7 cellular contexts compared by ENCODE assay signal in the genomic region with DNA sequence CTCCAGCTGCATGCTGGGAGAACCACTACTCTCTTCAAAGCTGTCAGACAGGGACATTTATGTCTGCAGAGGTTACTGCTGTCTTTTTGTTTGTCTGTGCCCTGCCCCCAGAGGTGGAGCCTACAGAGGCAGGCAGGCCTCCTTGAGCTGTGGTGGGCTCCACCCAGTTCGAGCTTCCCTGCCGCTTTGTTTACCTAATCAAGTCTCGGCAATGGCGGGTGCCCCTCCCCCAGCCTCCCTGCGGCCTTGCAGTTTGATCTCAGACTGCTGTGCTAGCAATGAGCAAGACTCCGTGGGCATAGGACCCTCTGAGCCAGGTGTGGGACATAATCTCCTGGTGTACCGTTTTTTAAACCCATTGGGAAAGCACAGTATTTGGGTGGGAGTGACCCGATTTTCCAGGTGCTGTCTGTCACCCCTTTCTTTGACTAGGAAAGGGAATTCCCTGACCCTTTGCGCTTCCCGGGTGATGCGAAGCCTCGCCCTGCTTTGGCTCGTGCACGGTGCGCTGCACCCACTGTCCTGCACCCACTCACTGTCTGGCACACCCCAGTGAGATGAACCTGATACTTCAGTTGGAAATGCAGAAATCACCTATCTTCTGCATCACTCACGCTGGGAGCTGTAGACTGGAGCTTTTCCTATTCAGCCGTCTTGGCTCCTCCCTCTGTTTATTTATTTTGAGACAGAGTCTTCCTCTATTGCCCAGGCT. TPM values are rescaled to one million over a fixed set of nuclear protein-coding genes. Genes with fewer than 3 reads are reported as not detected.
A peak's percentile ranks its signal among the peaks of the same experiment; 100 is the strongest.
DNase-seq lines count a peak whose midpoint lies in the region; ATAC-seq, FAIRE-seq and TF ChIP-seq lines count a peak whose summit lies in the region.
"Not testable (repeated sequence)": the region's sequence is repeated elsewhere in the genome, so short reads cannot be mapped to it uniquely, and the experiment has no call there.

No MANE protein-coding gene starts in this region.

- not testable (repeated sequence) for H3K9me3 ChIP-seq in A549; HCT116 (ENCODE audit: control insufficient read depth in 1 of 2, insufficient read depth in 1 of 2, low read depth in 1 of 2, low read length in 2 of 2); astrocyte (ENCODE audit: insufficient read depth, low read depth, low read length); HepG2 (ENCODE audit: low read length)

- TF ChIP-seq EP300 in A549 (IDR thresholded peaks at IDR 0.05); HepG2 (IDR thresholded peaks at IDR 0.05; ENCODE audit: low read depth in 2 of 2, low read length in 2 of 2); HepG2 (CRISPR knock-in tag; IDR thresholded peaks at IDR 0.05; ENCODE audit: borderline replicate concordance): not testable (repeated sequence)

- not testable (repeated sequence) for TF ChIP-seq RAD21 in A549 (conservative IDR thresholded peaks at IDR 0.05 in 1 of 2, IDR thresholded peaks at IDR 0.05 in 1 of 2); HCT116 (IDR thresholded peaks at IDR 0.05; ENCODE audit: low read depth); HepG2 (CRISPR knock-in tag; IDR thresholded peaks at IDR 0.05)

- CTCF ChIA-PET in A549 (lab: Yijun Ruan, JAX), result interaction anchor here (0.6 to 1.9 kb wide), 3 partner anchors 10 to 42 kb away, joined by 3 to 7 read pairs (median 3); no protein-coding TSS in a partner anchor
- CTCF ChIA-PET in HCT116 (lab: Charles Lee); HepG2 (lab: Yijun Ruan, JAX; ENCODE audit: low intra/inter-chr PET ratio, low total read pairs): not testable (repeated sequence)

- H3K27me3 Mint-ChIP-seq in astrocyte (ENCODE audit: low read depth, unreplicated experiment), result not testable (repeated sequence)

- H3K27ac ChIP-seq in A549, result peak overlapping the region in 1 of 2 experiments; percentile 53; a peak in 2 of 6 replicates
- H3K27ac ChIP-seq in HCT116 (ENCODE audit: low read depth, low read length); astrocyte (ENCODE audit: low read depth, low read length); HepG2 (ENCODE audit: extremely low read length, insufficient read depth, low read length): not testable (repeated sequence)

- H3K4me3 Mint-ChIP-seq in astrocyte (ENCODE audit: unreplicated experiment), result peak overlapping the region; percentile 34

- not testable (repeated sequence) for H3K9ac ChIP-seq in HCT116 (ENCODE audit: low read length); astrocyte (ENCODE audit: low read length); HepG2 (ENCODE audit: insufficient read depth, low read depth, low read length)

- DNase-seq in A549 (ENCODE audit: low read depth in 1 of 2, low spot score in 1 of 2); HCT116 (ENCODE audit: low read depth, low spot score); astrocyte (ENCODE audit: low read depth); HepG2 (ENCODE audit: low spot score): not testable (repeated sequence)
- DNase-seq in HT-29 (ENCODE audit: low spot score) (peak; percentile 17), NCI-H748 (lab: John Stamatoyannopoulos, UW; ENCODE audit: unreplicated experiment) (peak; percentile 21), SHP77 (lab: John Stamatoyannopoulos, UW) (peak; percentile 0 to 4)

- WGBS in A549 (ENCODE audit: missing lambda C conversion rate), result 39% methylated on average over 11 of the region's 17 CpGs
- WGBS in HepG2 (ENCODE audit: low lambda C conversion rate), result 45% methylated on average over 12 of the region's 17 CpGs

- in situ Hi-C loops in HepG2 (cut with HindIII; ENCODE audit: extremely low pct_ligation_motif_present, low pct_unique_long_range_greater_than_20kb), result not testable (repeated sequence)

- H3K4me3 ChIP-seq in A549, result peak overlapping the region; percentile 28; the same call in 1 of the 3 replicates
- not testable (repeated sequence) for H3K4me3 ChIP-seq in HCT116 (replicated peaks in 1 of 2; ENCODE audit: low read depth in 1 of 2, low read length in 2 of 2); astrocyte (ENCODE audit: insufficient read depth, low read depth, low read length)
- peak overlapping the region in 2 of 3 experiments; percentile 35 to 44; a peak in 3 of 6 replicates for H3K4me3 ChIP-seq in HepG2 (replicated peaks in 1 of 3; ENCODE audit: insufficient read depth in 1 of 3, low read depth in 2 of 3, low read length in 3 of 3)

- not testable (repeated sequence) for ATAC-seq in A549, HCT116, HepG2

- POLR2A ChIA-PET in A549 (lab: Yijun Ruan, JAX); HCT116 (lab: Charles Lee); HepG2 (lab: Yijun Ruan, JAX): not testable (repeated sequence)

- intact Hi-C loops in HCT116 (cut with micrococcal nuclease); HepG2 (cut with micrococcal nuclease; ENCODE audit: unreplicated experiment): not testable (repeated sequence)

- TF ChIP-seq CTCF in A549 (IDR thresholded peaks at IDR 0.05); HCT116 (IDR thresholded peaks at IDR 0.05 in 2 of 3, conservative IDR thresholded peaks at IDR 0.05 in 1 of 3; ENCODE audit: borderline replicate concordance in 1 of 3, insufficient read depth in 1 of 3, low read depth in 2 of 3, low read length in 2 of 3); astrocyte (IDR thresholded peaks at IDR 0.05; ENCODE audit: insufficient read depth, low read depth, low read length); HepG2 (CRISPR knock-in tag; IDR thresholded peaks at IDR 0.05): not testable (repeated sequence)

- not testable (repeated sequence) for TF ChIP-seq POLR2A in A549 (IDR thresholded peaks at IDR 0.05; ENCODE audit: low read length); HCT116 (IDR thresholded peaks at IDR 0.05; ENCODE audit: borderline replicate concordance, extremely low read depth, insufficient read depth, insufficient read length); HepG2 (IDR thresholded peaks at IDR 0.05; ENCODE audit: insufficient read depth in 1 of 2, low read depth in 2 of 2, low read length in 2 of 2)

- H3K9me3 Mint-ChIP-seq in astrocyte (ENCODE audit: unreplicated experiment), result peaks cover 20% of the 10 kb centered on the region

- not testable (repeated sequence) for H2AFZ ChIP-seq in HCT116 (ENCODE audit: low read depth, low read length, poor library complexity, severe bottlenecking); astrocyte (ENCODE audit: low read depth, low read length); HepG2 (ENCODE audit: low read length)

- H3K27ac Mint-ChIP-seq in astrocyte (ENCODE audit: unreplicated experiment), result not testable (repeated sequence)

- RAD21 ChIA-PET in HCT116 (lab: Charles Lee; ENCODE audit: low non-redundant PET in 1 of 2, low total read pairs in 2 of 2, uncharacterized antibody in 2 of 2, unreplicated experiment in 2 of 2), result not testable (repeated sequence)

- not testable (repeated sequence) for H3K36me3 Mint-ChIP-seq in astrocyte (ENCODE audit: low read depth, unreplicated experiment)

- H3K4me1 Mint-ChIP-seq in astrocyte (ENCODE audit: low read depth, unreplicated experiment), result not testable (repeated sequence)

- not testable (repeated sequence) for H3K79me2 ChIP-seq in HCT116 (ENCODE audit: insufficient read depth, low read length); astrocyte (ENCODE audit: insufficient read depth, low read length); HepG2 (ENCODE audit: insufficient read depth, low read length)

- H3K4me2 ChIP-seq in A549 (peak overlapping the region; percentile 67), HCT116 (ENCODE audit: low read length) (peak overlapping the region; percentile 27; the same call in 1 of the 2 replicates), HepG2 (ENCODE audit: low read depth, low read length) (peak overlapping the region; percentile 72)
- not testable (repeated sequence) for H3K4me2 ChIP-seq in astrocyte (ENCODE audit: low read length)

- H3K27me3 ChIP-seq in HCT116 (ENCODE audit: insufficient read depth, low read length); astrocyte (ENCODE audit: insufficient read depth, low read length); HepG2 (ENCODE audit: control insufficient read depth in 1 of 2, insufficient read depth in 2 of 2, low read length in 2 of 2): not testable (repeated sequence)

- not testable (repeated sequence) for FAIRE-seq in A549 (lab: Jason Lieb, UNC); astrocyte (lab: Jason Lieb, UNC); HepG2 (lab: Jason Lieb, UNC)

- BruUV-seq in HCT116 (replicated peaks; lab: Mats Ljungman, UMichigan); HepG2 (replicated peaks; lab: Mats Ljungman, UMichigan): not testable (repeated sequence)

- not testable (repeated sequence) for H4K20me1 ChIP-seq in HCT116 (ENCODE audit: insufficient read depth); astrocyte (ENCODE audit: insufficient read depth, low read length); HepG2 (ENCODE audit: insufficient read depth, low read length)

- not testable (repeated sequence) for H3K9me2 ChIP-seq in HCT116 (ENCODE audit: insufficient read depth)

- not testable (repeated sequence) for H3K4me1 ChIP-seq in A549; HCT116 (ENCODE audit: control insufficient read depth in 1 of 2, insufficient read depth in 2 of 2, low read length in 2 of 2); astrocyte (ENCODE audit: insufficient read depth, low read length); HepG2 (ENCODE audit: insufficient read depth, low read length)

- not testable (repeated sequence) for H3K36me3 ChIP-seq in HCT116 (ENCODE audit: control insufficient read depth in 1 of 2, insufficient read depth in 2 of 2, low read length in 2 of 2); astrocyte (ENCODE audit: insufficient read depth, low read length); HepG2 (replicated peaks in 1 of 2; ENCODE audit: control insufficient read depth in 1 of 2, insufficient read depth in 2 of 2, low read length in 2 of 2)

RNA-seq across cellular contexts. Expression of gene PRIM2, which starts 43.2 kb away (rescaled TPM):
- 16.5 and 20.1 TPM in 2 replicates for polyA plus RNA-seq in A549 (2011; rRNA removed)
- polyA plus RNA-seq in A549 (2012; cell fraction: cytosol; rRNA removed), result 5.7 and 6.8 TPM in 2 replicates
- polyA plus RNA-seq in A549 (2012; cell fraction: nucleus; rRNA removed), result 3.3 and 4.8 TPM in 2 replicates
- polyA plus RNA-seq in A549 (2017; fragmentation: RNase III; extraction: RNeasy Plus Mini Kit Qiagen cat#74134 plus additional on column Dnase treatment), result 15.0 to 16.2 TPM (median 15.2 TPM) in 3 replicates
- 15.0 and 16.0 TPM in 2 replicates for polyA minus RNA-seq in A549 (2011; rRNA and poly(A)+ RNA removed)
- total RNA-seq in HCT116 (2021; ENCODE audit: unreplicated experiment), result 44.0 TPM
- 12.0 and 18.2 TPM in 2 replicates for polyA plus RNA-seq in HCT116 (2012)
- total RNA-seq in HT-29 (2014; rRNA removed; shearing (Covaris generic)), result 14.0 and 14.3 TPM in 2 replicates
- 11.9 TPM in 2 replicates for total RNA-seq in astrocyte
- total RNA-seq in HepG2 (2016; rRNA removed; fragmentation: Illumina TruSeq; extraction: Trizol), result 52.7 and 70.0 TPM in 2 replicates
- total RNA-seq in HepG2 (2016; cell fraction: cytosol; rRNA removed; fragmentation: Illumina TruSeq; extraction: Trizol; ENCODE audit: low read depth), result 21.1 and 24.9 TPM in 2 replicates
- total RNA-seq in HepG2 (2016; cell fraction: insoluble cytoplasmic fraction; rRNA removed; fragmentation: Illumina TruSeq; extraction: Trizol), result 53.8 and 69.9 TPM in 2 replicates
- total RNA-seq in HepG2 (2016; cell fraction: membrane; rRNA removed; fragmentation: Illumina TruSeq; extraction: Trizol), result 21.4 and 27.4 TPM in 2 replicates
- 63.1 and 70.3 TPM in 2 replicates for total RNA-seq in HepG2 (2016; cell fraction: nucleus; rRNA removed; fragmentation: Illumina TruSeq; extraction: Trizol)
- polyA plus RNA-seq in HepG2 (2011; rRNA removed), result 4.9 and 8.0 TPM in 2 replicates
- 4.5 and 5.6 TPM in 2 replicates for polyA plus RNA-seq in HepG2 (2011; cell fraction: cytosol; rRNA removed)
- polyA plus RNA-seq in HepG2 (2011; cell fraction: nucleus; rRNA removed), result 2.9 and 4.4 TPM in 2 replicates
- polyA plus RNA-seq in HepG2 (2012), result 6.9 and 12.3 TPM in 2 replicates
- 3.8 and 4.0 TPM in 2 replicates for polyA plus RNA-seq in HepG2 (2016; cell fraction: cytosol; fragmentation: Illumina TruSeq; extraction: Trizol; ENCODE audit: low read depth)
- 39.7 and 42.9 TPM in 2 replicates for polyA plus RNA-seq in HepG2 (2016; cell fraction: insoluble cytoplasmic fraction; fragmentation: Illumina TruSeq; extraction: Trizol; ENCODE audit: low read depth)
- polyA plus RNA-seq in HepG2 (2016; cell fraction: membrane; fragmentation: Illumina TruSeq; extraction: Trizol; ENCODE audit: low read depth), result 5.8 and 6.9 TPM in 2 replicates
- polyA plus RNA-seq in HepG2 (2016; cell fraction: nucleus; fragmentation: Illumina TruSeq; extraction: Trizol; ENCODE audit: insufficient read depth, low read depth), result 15.2 and 17.9 TPM in 2 replicates
- polyA minus RNA-seq in HepG2 (2011; rRNA and poly(A)+ RNA removed; ENCODE audit: low replicate concordance), result 14.8 and 39.2 TPM in 2 replicates
- polyA minus RNA-seq in HepG2 (2011; cell fraction: cytosol; rRNA and poly(A)+ RNA removed), result 8.8 and 11.7 TPM in 2 replicates
- 54.1 and 58.5 TPM in 2 replicates for polyA minus RNA-seq in HepG2 (2011; cell fraction: nucleus; rRNA and poly(A)+ RNA removed)

RNA-seq across cellular contexts. Expression of gene RAB23, which starts 52.2 kb away (rescaled TPM):
- polyA plus RNA-seq in A549 (2011; rRNA removed) (16.3 and 21.5 TPM in 2 replicates), A549 (2017; fragmentation: RNase III; extraction: RNeasy Plus Mini Kit Qiagen cat#74134 plus additional on column Dnase treatment) (8.6 to 8.8 TPM (median 8.6 TPM) in 3 replicates), HepG2 (2011; rRNA removed) (4.3 and 5.5 TPM in 2 replicates)
- polyA plus RNA-seq in A549 (2012; cell fraction: cytosol; rRNA removed), result 2.1 and 2.6 TPM in 2 replicates
- polyA plus RNA-seq in A549 (2012; cell fraction: nucleus; rRNA removed), result 0.67 and 1.1 TPM in 2 replicates
- 3.5 and 3.6 TPM in 2 replicates for polyA minus RNA-seq in A549 (2011; rRNA and poly(A)+ RNA removed)
- total RNA-seq in HCT116 (2021; ENCODE audit: unreplicated experiment) (11.7 TPM), astrocyte (21.4 and 22.3 TPM in 2 replicates), HepG2 (2016; rRNA removed; fragmentation: Illumina TruSeq; extraction: Trizol) (16.4 and 24.2 TPM in 2 replicates)
- polyA plus RNA-seq in HCT116 (2012), result 3.0 and 4.2 TPM in 2 replicates
- total RNA-seq in HT-29 (2014; rRNA removed; shearing (Covaris generic)), result 4.5 and 5.1 TPM in 2 replicates
- 11.4 and 11.7 TPM in 2 replicates for total RNA-seq in HepG2 (2016; cell fraction: cytosol; rRNA removed; fragmentation: Illumina TruSeq; extraction: Trizol; ENCODE audit: low read depth)
- total RNA-seq in HepG2 (2016; cell fraction: insoluble cytoplasmic fraction; rRNA removed; fragmentation: Illumina TruSeq; extraction: Trizol), result 16.0 and 22.3 TPM in 2 replicates
- total RNA-seq in HepG2 (2016; cell fraction: membrane; rRNA removed; fragmentation: Illumina TruSeq; extraction: Trizol), result 13.3 and 13.6 TPM in 2 replicates
- total RNA-seq in HepG2 (2016; cell fraction: nucleus; rRNA removed; fragmentation: Illumina TruSeq; extraction: Trizol), result 11.2 and 11.3 TPM in 2 replicates
- 1.2 and 2.8 TPM in 2 replicates for polyA plus RNA-seq in HepG2 (2011; cell fraction: cytosol; rRNA removed)
- polyA plus RNA-seq in HepG2 (2011; cell fraction: nucleus; rRNA removed), result 1.2 and 1.7 TPM in 2 replicates
- 5.7 and 7.3 TPM in 2 replicates for polyA plus RNA-seq in HepG2 (2012)
- 1.5 and 1.9 TPM in 2 replicates for polyA plus RNA-seq in HepG2 (2016; cell fraction: cytosol; fragmentation: Illumina TruSeq; extraction: Trizol; ENCODE audit: low read depth)
- polyA plus RNA-seq in HepG2 (2016; cell fraction: insoluble cytoplasmic fraction; fragmentation: Illumina TruSeq; extraction: Trizol; ENCODE audit: low read depth), result 21.0 and 23.0 TPM in 2 replicates
- 6.9 and 8.1 TPM in 2 replicates for polyA plus RNA-seq in HepG2 (2016; cell fraction: membrane; fragmentation: Illumina TruSeq; extraction: Trizol; ENCODE audit: low read depth)
- polyA plus RNA-seq in HepG2 (2016; cell fraction: nucleus; fragmentation: Illumina TruSeq; extraction: Trizol; ENCODE audit: insufficient read depth, low read depth), result 10.4 and 11.4 TPM in 2 replicates
- 2.0 and 3.9 TPM in 2 replicates for polyA minus RNA-seq in HepG2 (2011; rRNA and poly(A)+ RNA removed; ENCODE audit: low replicate concordance)
- 3.8 and 3.9 TPM in 2 replicates for polyA minus RNA-seq in HepG2 (2011; cell fraction: cytosol; rRNA and poly(A)+ RNA removed)
- polyA minus RNA-seq in HepG2 (2011; cell fraction: nucleus; rRNA and poly(A)+ RNA removed), result 6.2 and 9.2 TPM in 2 replicates
